18 cellular contexts compared by ENCODE assay signal in genomic region chr3:53822331-53822741, GRCh38. TPM values are rescaled to one million over a fixed set of nuclear protein-coding genes. Genes with fewer than 3 reads are reported as not detected.
"Had no signal": no experiment of that assay in that cellular context is flagged by ENCODE, and none has a peak within 500 bp of the region (broad histone marks: within the 10 kb centered on the region; RNA-seq: fewer than 3 reads in every experiment).

No MANE protein-coding gene starts in this region.

- H3K27me3 ChIP-seq: colonic mucosa, neural progenitor cell, pancreas, thyroid gland had no signal

- ATAC-seq: activated CD4-positive, CD25-positive, alpha-beta regulatory T cell treated with anti-CD3 and anti-CD28 coated beads, Interleukin-2, amount 50 U/mL, for 24 hours; activated naive CD8-positive, alpha-beta T cell treated with anti-CD3 and anti-CD28 coated beads, Interleukin-2, amount 50 U/mL, for 24 hours; SK-N-SH treated with all-trans-retinoic acid at 6 μM for 48 hours had no signal

- H3K27ac Mint-ChIP-seq: activated naive CD8-positive, alpha-beta T cell treated with anti-CD3 and anti-CD28 coated beads, Interleukin-2, amount 50 U/mL, for 24 hours; activated T-helper 1 cell treated with anti-CD3 and anti-CD28 coated beads, Interleukin-12 subunit alpha, Interleukin-12 subunit beta, Interleukin-2, Interleukin-4 antibody, amounts not matched to agents 30 ng/mL and 10 ng/mL and 1 ng/mL, durations not matched to agents 14 hours and 24 hours and 36 hours; naive B cell had no signal

- H3K36me3 Mint-ChIP-seq: naive B cell, neural progenitor cell had no signal

- H3K4me3 Mint-ChIP-seq: activated naive CD8-positive, alpha-beta T cell treated with anti-CD3 and anti-CD28 coated beads, Interleukin-2, amount 50 U/mL, for 24 hours; activated T-helper 1 cell treated with anti-CD3 and anti-CD28 coated beads, Interleukin-12 subunit alpha, Interleukin-12 subunit beta, Interleukin-2, Interleukin-4 antibody, amounts not matched to agents 30 ng/mL and 10 ng/mL and 1 ng/mL, durations not matched to agents 14 hours and 24 hours and 36 hours; naive B cell; neural progenitor cell had no signal

- H3K4me3 ChIP-seq: colonic mucosa, esophagus squamous epithelium, lower lobe of right lung, neural progenitor cell, pancreas, smooth muscle cell, thyroid gland had no signal

- DNase-seq: activated CD4-positive, alpha-beta T cell treated with anti-CD3 and anti-CD28 coated beads, Interleukin-2, amount 50 U/mL, for 1 hour; activated naive CD4-positive, alpha-beta T cell treated with Interleukin-2 at 50 U/mL for 16 hours; activated naive CD8-positive, alpha-beta T cell treated with anti-CD3 and anti-CD28 coated beads, Interleukin-2, amount 50 U/mL, for 24 hours; colonic mucosa; esophagus squamous epithelium; lower lobe of right lung; midbrain; naive B cell; T-helper 1 cell; T1000 had no signal

- H3K36me3 ChIP-seq: colonic mucosa, esophagus squamous epithelium, neural progenitor cell, thyroid gland had no signal

- H3K9me3 Mint-ChIP-seq: activated naive CD8-positive, alpha-beta T cell treated with anti-CD3 and anti-CD28 coated beads, Interleukin-2, amount 50 U/mL, for 24 hours; activated T-helper 1 cell treated with anti-CD3 and anti-CD28 coated beads, Interleukin-12 subunit alpha, Interleukin-12 subunit beta, Interleukin-2, Interleukin-4 antibody, amounts not matched to agents 30 ng/mL and 10 ng/mL and 1 ng/mL, durations not matched to agents 14 hours and 24 hours and 36 hours; neural progenitor cell had no signal

- H3K27ac ChIP-seq: colonic mucosa, esophagus squamous epithelium, lower lobe of right lung, neural progenitor cell, pancreas, thyroid gland had no signal

- H3K4me1 ChIP-seq: colonic mucosa, lower lobe of right lung, neural progenitor cell, thyroid gland had no signal

- H3K9me3 ChIP-seq: colonic mucosa, esophagus squamous epithelium, lower lobe of right lung, pancreas, thyroid gland had no signal

- H3K4me1 Mint-ChIP-seq: activated naive CD8-positive, alpha-beta T cell treated with anti-CD3 and anti-CD28 coated beads, Interleukin-2, amount 50 U/mL, for 24 hours had no signal

RNA-seq across cellular contexts. Expression of gene IL17RB, which starts 24.0 kb away (rescaled TPM):
- total RNA-seq: endothelial cell of umbilical vein, smooth muscle cell had no signal
